ENCODE assay signal across 8 cellular contexts in genomic region chr10:44974628-44975431, GRCh38. TPM values are rescaled to one million over a fixed set of nuclear protein-coding genes. Genes with fewer than 3 reads are reported as not detected.
A peak's percentile ranks its signal among the peaks of the same experiment; 100 is the strongest.
DNase-seq lines count a peak whose midpoint lies in the region; ATAC-seq and TF ChIP-seq lines count a peak whose summit lies in the region.

No MANE protein-coding gene starts in this region.

- no peaks in the 10 kb centered on the region for H3K79me2 ChIP-seq in Karpas-422 (ENCODE audit: low read length)

- no peaks in the 10 kb centered on the region for H3K9me2 ChIP-seq in Karpas-422 (replicated peaks; ENCODE audit: insufficient read depth, low read length)

- peak overlapping the region; percentile 74 for H3K9ac ChIP-seq in Karpas-422 (ENCODE audit: low read length)

- no peaks in the 10 kb centered on the region for H3K36me3 ChIP-seq in Karpas-422 (ENCODE audit: insufficient read depth, low read length)
- H3K36me3 ChIP-seq in WERI-Rb-1: peaks cover 14% of the 10 kb centered on the region

- TF ChIP-seq CTCF in GM12864 (IDR thresholded peaks at IDR 0.05; ENCODE audit: low read depth, low read length, missing control alignments) (peak; percentile 85), WERI-Rb-1 (IDR thresholded peaks at IDR 0.05; ENCODE audit: low read depth, low read length) (peak; percentile 84), cardiac fibroblast (IDR thresholded peaks at IDR 0.05; ENCODE audit: low read depth, low read length) (peak; percentile 61)

- H3K4me1 ChIP-seq in Karpas-422 (ENCODE audit: low read length): peaks cover 22% of the 10 kb centered on the region

- H3K27me3 ChIP-seq in Karpas-422 (ENCODE audit: low read length): no peaks in the 10 kb centered on the region
- H3K27me3 ChIP-seq in WERI-Rb-1 (ENCODE audit: insufficient read depth, low read depth, severe bottlenecking): no peaks in the 10 kb centered on the region

- DNase-seq in GM12864 (ENCODE audit: low read depth) (no peak), Karpas-422 (peak; percentile 88), WERI-Rb-1 (peak; percentile 54), cardiac fibroblast (ENCODE audit: low read depth in 2 of 2) (peak; percentile 65 to 83), iris pigment epithelial cell (ENCODE audit: low read depth) (peak; percentile 41), KG1 (lab: John Stamatoyannopoulos, UW) (no peak)
- peak; percentile 30 to 60 (median 56) for DNase-seq in stimulated activated CD4-positive, alpha-beta T cell treated with anti-CD3 and anti-CD28 coated beads, Interleukin-12 subunit alpha, Interleukin-12 subunit beta, amount 100 ng/mL, for 48 hours (ENCODE audit: low read depth in 2 of 3, low spot score in 1 of 3)

- no peaks in the 10 kb centered on the region for H4K20me1 ChIP-seq in Karpas-422 (ENCODE audit: insufficient read depth, low read depth, low read length)

- H2AFZ ChIP-seq in Karpas-422 (ENCODE audit: low read length): peak overlapping the region; percentile 89

- H3K27ac ChIP-seq in Karpas-422 (ENCODE audit: low read length) (peak overlapping the region; percentile 59; the same call in 1 of the 2 replicates), WERI-Rb-1 (peak overlapping the region; percentile 39)

- ATAC-seq in GM21825 (IDR thresholded peaks at IDR 0.05; ENCODE audit: unreplicated experiment): peak; percentile 68

- H3K9me3 ChIP-seq in Karpas-422 (ENCODE audit: low read length) (no peaks in the 10 kb centered on the region), WERI-Rb-1 (ENCODE audit: severe bottlenecking) (no peaks in the 10 kb centered on the region)

- peak overlapping the region; percentile 87 for H3K4me2 ChIP-seq in Karpas-422 (ENCODE audit: low read depth, low read length, poor library complexity, severe bottlenecking)

- H3K4me3 ChIP-seq in GM12864 (ENCODE audit: low read depth, low read length) (peak overlapping the region; percentile 55), Karpas-422 (ENCODE audit: low read length) (peak overlapping the region; percentile 67), WERI-Rb-1 (ENCODE audit: low read depth, low read length) (peak overlapping the region; percentile 43), cardiac fibroblast (replicated peaks in 1 of 2; ENCODE audit: low read depth in 2 of 2, low read length in 2 of 2) (peak overlapping the region; percentile 28 to 42)

RNA-seq across cellular contexts. Expression of gene DEPP1, which starts 3.8 kb away (rescaled TPM):
- total RNA-seq in Karpas-422 (2014; rRNA removed; shearing (Covaris generic); ENCODE audit: low replicate concordance): not detected in 2 replicates

RNA-seq across cellular contexts. Expression of gene RASSF4, which starts 15.2 kb away (rescaled TPM):
- 3.6 and 7.1 TPM in 2 replicates for total RNA-seq in Karpas-422 (2014; rRNA removed; shearing (Covaris generic); ENCODE audit: low replicate concordance)

RNA-seq across cellular contexts. Expression of gene ZNF22, which starts 25.9 kb away (rescaled TPM):
- 34.9 and 53.2 TPM in 2 replicates for total RNA-seq in Karpas-422 (2014; rRNA removed; shearing (Covaris generic); ENCODE audit: low replicate concordance)

Comparison
In these comparisons a context has a peak if more than half of its experiments do, and no peak if none do; other contexts are left out.
1. DNase-seq: peak in Karpas-422 (single experiment), WERI-Rb-1 (single experiment), cardiac fibroblast (2 of 2), iris pigment epithelial cell (single experiment) and stimulated activated CD4-positive, alpha-beta T cell treated with anti-CD3 and anti-CD28 coated beads, Interleukin-12 subunit alpha, Interleukin-12 subunit beta, amount 100 ng/mL, for 48 hours (3 of 3); none in GM12864 (single experiment) and KG1 (single experiment).
2. Peak in every context shown above with its lines, with median percentiles within 50 percentile points of each other: H3K4me3 ChIP-seq and CTCF ChIP-seq.